Comparison of ENCODE assay signal across 8 cellular contexts in genomic region chr2:12412898-12413305, GRCh38.
A peak's percentile ranks its signal among the peaks of the same experiment; 100 is the strongest.
DNase-seq lines count a peak whose midpoint lies in the region; ATAC-seq, FAIRE-seq and TF ChIP-seq lines count a peak whose summit lies in the region.

No MANE protein-coding gene starts in this region.

- peak; percentile 98 for ATAC-seq in HG03354 (IDR thresholded peaks at IDR 0.05; ENCODE audit: poor library complexity, severe bottlenecking, unreplicated experiment)
- peak; percentile 96 to 98 for ATAC-seq in activated T-cell treated with anti-CD3 and anti-CD28 coated beads, Interleukin-2, amount 50 U/mL, for 72 hours (replicated peaks in 1 of 2)

- TF ChIP-seq CTCF in thyroid gland (IDR thresholded peaks at IDR 0.05) = no peak

- H3K27ac Mint-ChIP-seq in activated T-cell treated with anti-CD3 and anti-CD28 coated beads, Interleukin-2, amount 50 U/mL, for 72 hours = no peak overlapping the region

- H3K27me3 ChIP-seq in thyroid gland = no peaks in the 10 kb centered on the region

- no peak overlapping the region for H3K27ac ChIP-seq in thyroid gland

- H3K4me3 ChIP-seq in thyroid gland (replicated peaks in 1 of 3) = no peak overlapping the region

- H3K9me3 ChIP-seq in thyroid gland = no peaks in the 10 kb centered on the region

- H3K27me3 Mint-ChIP-seq in activated T-cell treated with anti-CD3 and anti-CD28 coated beads, Interleukin-2, amount 50 U/mL, for 72 hours (ENCODE audit: low read depth) = no peaks in the 10 kb centered on the region

- no peak for TF ChIP-seq POLR2A in thyroid gland (IDR thresholded peaks at IDR 0.05)

- peaks cover 26% of the 10 kb centered on the region for H3K4me1 Mint-ChIP-seq in activated T-cell treated with anti-CD3 and anti-CD28 coated beads, Interleukin-2, amount 50 U/mL, for 72 hours (ENCODE audit: low read depth)

- peaks cover 0 to 2% of the 10 kb centered on the region in 2 donors for H3K36me3 Mint-ChIP-seq in activated T-cell treated with anti-CD3 and anti-CD28 coated beads, Interleukin-2, amount 50 U/mL, for 72 hours (ENCODE audit: insufficient read depth in 2 of 2)

- peaks cover 0 to 2% of the 10 kb centered on the region in 2 donors for H3K9me3 Mint-ChIP-seq in activated T-cell treated with anti-CD3 and anti-CD28 coated beads, Interleukin-2, amount 50 U/mL, for 72 hours

- WGBS in thyroid gland, 2 donors = 71 to 72% methylated on average over 3 of the region's 3 CpGs

- DNase-seq in activated T-cell treated with anti-CD3 and anti-CD28 coated beads for 24 hours (ENCODE audit: low read depth) (peak; percentile 27), activated T-cell treated with anti-CD3 and anti-CD28 coated beads for 4 hours (no peak), DMS153 treated with DMSO at 0.1 percent for 48 hours (lab: John Stamatoyannopoulos, UW; ENCODE audit: unreplicated experiment) (no peak), thyroid gland (no peak), urothelium cell line (ENCODE audit: low spot score) (no peak)
- peak; percentile 26 to 29 for DNase-seq in activated T-cell treated with anti-CD3 and anti-CD28 coated beads, Interleukin-2, amount 50 U/mL, for 72 hours
- DNase-seq in stimulated activated CD4-positive, alpha-beta T cell treated with anti-CD3 and anti-CD28 coated beads, Interleukin-15, amount 100 ng/mL, for 24 hours = peak; percentile 43

- no peaks in the 10 kb centered on the region for H3K36me3 ChIP-seq in thyroid gland

- no peak for FAIRE-seq in urothelium cell line (lab: Jason Lieb, UNC)

- no peaks in the 10 kb centered on the region for H3K4me1 ChIP-seq in thyroid gland

- H3K4me3 Mint-ChIP-seq in activated T-cell treated with anti-CD3 and anti-CD28 coated beads, Interleukin-2, amount 50 U/mL, for 72 hours = peak overlapping the region in 1 of 2 donors; percentile 38

- intact Hi-C loops in thyroid gland (cut with DNase I) = no loop called here

Comparison
In these comparisons a context has a peak if more than half of its experiments do, and no peak if none do; other contexts are left out.
1. DNase-seq: peak in activated T-cell treated with anti-CD3 and anti-CD28 coated beads for 24 hours (single experiment), activated T-cell treated with anti-CD3 and anti-CD28 coated beads, Interleukin-2, amount 50 U/mL, for 72 hours (2 of 2) and stimulated activated CD4-positive, alpha-beta T cell treated with anti-CD3 and anti-CD28 coated beads, Interleukin-15, amount 100 ng/mL, for 24 hours (single experiment); none in activated T-cell treated with anti-CD3 and anti-CD28 coated beads for 4 hours (single experiment), DMS153 treated with DMSO at 0.1 percent for 48 hours (single experiment), thyroid gland (0 of 2) and urothelium cell line (single experiment).